In the genomic region with DNA sequence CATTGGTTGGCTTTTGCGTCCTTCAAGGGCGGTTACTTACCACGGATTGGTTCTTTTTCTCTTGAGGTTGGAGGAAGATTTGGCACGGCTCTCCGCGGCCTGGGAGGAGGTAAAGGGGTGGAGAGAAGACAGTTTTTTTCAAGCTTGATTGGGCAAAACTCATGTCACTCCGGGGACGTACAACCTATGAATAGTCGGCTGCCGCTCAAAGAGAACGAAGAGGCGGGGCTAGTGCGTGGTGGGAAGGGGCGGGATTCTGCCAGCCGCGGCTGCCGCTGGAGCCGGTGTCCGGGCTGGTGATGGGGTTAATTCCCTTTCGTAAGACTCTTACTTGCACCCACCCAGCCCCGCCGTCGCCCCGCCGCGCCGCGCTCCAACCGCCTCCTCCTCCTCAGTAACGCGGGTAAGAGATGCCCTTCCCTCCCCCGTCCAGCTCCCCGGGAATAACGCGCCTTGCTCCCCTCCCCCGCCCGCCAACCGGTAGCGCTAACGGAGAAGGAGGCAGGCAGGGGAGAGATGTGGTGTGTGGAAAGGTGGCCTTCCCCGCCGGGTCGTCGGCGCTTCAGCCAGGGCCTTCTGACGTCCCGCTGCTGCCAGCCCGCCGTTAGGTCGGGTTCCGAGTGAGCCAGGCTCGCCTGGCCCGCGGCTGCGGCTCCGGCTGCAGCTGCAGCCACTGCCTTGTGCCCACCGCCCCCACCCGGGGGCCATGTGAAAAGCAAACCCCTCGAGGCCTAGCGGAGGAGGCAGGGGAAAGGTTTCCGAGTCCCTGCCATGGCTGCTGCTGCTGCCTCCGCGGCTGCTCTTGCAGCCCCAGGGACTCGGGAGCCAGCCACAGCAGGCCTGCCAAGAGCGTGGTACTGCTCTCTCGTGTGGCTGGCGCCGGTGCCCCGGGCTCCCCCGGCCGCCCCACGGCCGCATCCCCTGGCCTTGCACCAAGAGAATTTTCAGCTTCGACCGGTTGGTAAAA, we compare ENCODE assay signal across 8 cellular contexts. TPM values are rescaled to one million over a fixed set of nuclear protein-coding genes. Genes with fewer than 3 reads are reported as not detected.
DNase-seq lines count a peak whose midpoint lies in the region; ATAC-seq, FAIRE-seq and TF ChIP-seq lines count a peak whose summit lies in the region.

A gene (plus strand): TSS at position 254 of the 967 bp plus-strand sequence. CDS start 73,362 bp downstream, outside the sequence.

- H3K4me3 ChIP-seq in OCI-LY7 (ENCODE audit: low read depth, low read length, poor library complexity, severe bottlenecking) (peak within 1 kb of the TSS; percentile 87), endothelial cell of umbilical vein (replicated peaks in 1 of 3; ENCODE audit: insufficient read depth in 1 of 3, low read depth in 1 of 3, low read length in 3 of 3) (peak within 1 kb of the TSS; percentile 77 to 92 (median 88))

- FAIRE-seq in endothelial cell of umbilical vein (lab: Jason Lieb, UNC) = no peak

- intact Hi-C loops in OCI-LY7 (cut with micrococcal nuclease; ENCODE audit: unreplicated experiment) (loop anchor here (1.0 to 10.0 kb wide), 6 partner anchors 59 to 613 kb away; a partner anchor contains a TSS), endothelial cell of umbilical vein (cut with micrococcal nuclease) (loop anchor here (1.0 to 5.0 kb wide), 7 partner anchors 181 to 527 kb away; a partner anchor contains a TSS)

- no TSS peak for BruUV-seq in OCI-LY7 (replicated peaks; lab: Mats Ljungman, UMichigan)
- BruUV-seq in endothelial cell of umbilical vein (replicated peaks; lab: Mats Ljungman, UMichigan) = no TSS peak

- dilution Hi-C loops in endothelial cell of umbilical vein (cut with MboI; ENCODE audit: extremely low pct_ligation_motif_present, low sequenced_read_pairs) = no loop called here

- H3K9me1 ChIP-seq in endothelial cell of umbilical vein (replicated peaks; ENCODE audit: control insufficient read depth, extremely low read depth, insufficient read depth, low read length) = no peaks in the 10 kb centered on the region

- peaks cover 79% of the 10 kb centered on the region for H3K79me2 ChIP-seq in OCI-LY7 (ENCODE audit: insufficient read depth, low read depth, low read length)
- H3K79me2 ChIP-seq in endothelial cell of umbilical vein (ENCODE audit: control insufficient read depth, insufficient read depth, low read length) = peaks cover 46% of the 10 kb centered on the region

- POLR2A ChIA-PET in OCI-LY7 (lab: Charles Lee) = interaction anchor here (0.5 to 1.4 kb wide), 12 partner anchors 9 to 859 kb away, joined by 3 to 7 read pairs (median 4); no protein-coding TSS in a partner anchor
- POLR2A ChIA-PET in endothelial cell of umbilical vein (lab: Charles Lee) = interaction anchor here (1.2 to 1.9 kb wide), 2 partner anchors 9 to 211 kb away, joined by 3 to 6 read pairs; no protein-coding TSS in a partner anchor

- peak within 1 kb of the TSS; percentile 97 for H3K9ac ChIP-seq in endothelial cell of umbilical vein (replicated peaks; ENCODE audit: extremely low read depth, insufficient read depth, low read length)

- H4K20me1 ChIP-seq in OCI-LY7 (ENCODE audit: insufficient read depth, low read length) (peaks cover 13% of the 10 kb centered on the region; the same call in 1 of the 2 replicates), endothelial cell of umbilical vein (replicated peaks; ENCODE audit: control insufficient read depth, extremely low read depth, insufficient read depth, low read length) (no peaks in the 10 kb centered on the region)

- DNase-seq in DMS114 treated with DMSO at 0.1 percent for 48 hours (lab: John Stamatoyannopoulos, UW; ENCODE audit: unreplicated experiment) = peak; percentile 97
- DNase-seq in HuH-7.5 (ENCODE audit: low spot score) = peak; percentile 86
- peak; percentile 100 for DNase-seq in OCI-LY7 (ENCODE audit: low spot score)
- peak; percentile 88 for DNase-seq in activated T-cell treated with anti-CD3 and anti-CD28 coated beads for 1 hour (ENCODE audit: low read depth)
- peak; percentile 100 for DNase-seq in endothelial cell of umbilical vein (ENCODE audit: low read depth, low spot score)
- peak; percentile 100 for DNase-seq in midbrain (lab: John Stamatoyannopoulos, UW)
- DNase-seq in stimulated activated CD8-positive, alpha-beta memory T cell treated with anti-CD3 and anti-CD28 coated beads, Interleukin-2, amount 100 ng/mL, for 1 hour (ENCODE audit: low read depth in 2 of 2) = peak; percentile 84 to 85

- H3K27ac ChIP-seq in OCI-LY7 (ENCODE audit: low read depth, low read length, poor library complexity, severe bottlenecking) (peak within 1 kb of the TSS; percentile 85), endothelial cell of umbilical vein (ENCODE audit: insufficient read depth, low read depth, low read length) (peak within 1 kb of the TSS; percentile 93)

- H3K4me1 ChIP-seq in OCI-LY7 (ENCODE audit: insufficient read depth, low read length, poor library complexity, severe bottlenecking) (peaks cover 41% of the 10 kb centered on the region), endothelial cell of umbilical vein (ENCODE audit: control insufficient read depth, extremely low read depth, insufficient read depth, low read length) (peaks cover 7% of the 10 kb centered on the region)

- peaks cover 33% of the 10 kb centered on the region for H3K36me3 ChIP-seq in OCI-LY7 (ENCODE audit: insufficient read depth, low read length)
- no peaks in the 10 kb centered on the region for H3K36me3 ChIP-seq in endothelial cell of umbilical vein (ENCODE audit: control insufficient read depth in 2 of 2, extremely low read depth in 1 of 2, insufficient read depth in 2 of 2, low read length in 2 of 2)

- no peaks in the 10 kb centered on the region for H3K9me3 ChIP-seq in OCI-LY7 (ENCODE audit: low read length)
- H3K9me3 ChIP-seq in endothelial cell of umbilical vein (replicated peaks; ENCODE audit: control insufficient read depth, insufficient read depth, low read length) = no peaks in the 10 kb centered on the region

- H3K4me2 ChIP-seq in OCI-LY7 (ENCODE audit: low read length) = peak within 1 kb of the TSS; percentile 78
- peak within 1 kb of the TSS; percentile 98 for H3K4me2 ChIP-seq in endothelial cell of umbilical vein (ENCODE audit: insufficient read depth, low read length)

- H3K9me2 ChIP-seq in OCI-LY7 (ENCODE audit: insufficient read depth, low read length) = no peaks in the 10 kb centered on the region

- TF ChIP-seq CTCF in OCI-LY7 (conservative IDR thresholded peaks at IDR 0.05; ENCODE audit: low read length) (peak; percentile 53), endothelial cell of umbilical vein (IDR thresholded peaks at IDR 0.05; ENCODE audit: extremely low read depth in 1 of 2, insufficient read depth in 1 of 2, low read depth in 1 of 2, low read length in 2 of 2) (peak in 1 of 2 donors; percentile 15)

- CTCF ChIA-PET in OCI-LY7 (lab: Charles Lee; ENCODE audit: unreplicated experiment) (interaction anchor here (1.0 kb wide), 1 partner anchor 54 kb away, joined by 4 read pairs; no protein-coding TSS in a partner anchor), endothelial cell of umbilical vein (lab: Charles Lee) (interaction anchor here (0.7 to 2.2 kb wide), 10 partner anchors 10 to 543 kb away, joined by 3 to 14 read pairs (median 4); no protein-coding TSS in a partner anchor)

- peak; percentile 75 for TF ChIP-seq POLR2A in endothelial cell of umbilical vein (IDR thresholded peaks at IDR 0.05; ENCODE audit: low read depth, low read length)

- H2AFZ ChIP-seq in OCI-LY7 (ENCODE audit: low read length) = peak within 1 kb of the TSS; percentile 79
- H2AFZ ChIP-seq in endothelial cell of umbilical vein (ENCODE audit: low read depth, low read length) = peak within 1 kb of the TSS; percentile 91

- no peaks in the 10 kb centered on the region for H3K27me3 ChIP-seq in endothelial cell of umbilical vein (ENCODE audit: control insufficient read depth in 2 of 2, insufficient read depth in 2 of 2, low read length in 2 of 2)

- peak; percentile 75 for ATAC-seq in GM21526 (IDR thresholded peaks at IDR 0.05; ENCODE audit: low FRiP score, unreplicated experiment)

TF ChIP-seq in endothelial cell of umbilical vein, 7 proteins besides CTCF, POLR2A, EP300 and RAD21:
- peak; percentile 71 for TF ChIP-seq POLR2AphosphoS5 (IDR thresholded peaks at IDR 0.05; ENCODE audit: insufficient read depth, low read depth, low read length)
- no peak for TF ChIP-seq JUN (IDR thresholded peaks at IDR 0.05; ENCODE audit: borderline replicate concordance, insufficient read depth, insufficient read length, low read depth)
TF ChIP-seq in endothelial cell of umbilical vein: peak in this region for 1.

RNA-seq across cellular contexts. Expression of the gene that starts here (rescaled TPM):
- total RNA-seq in OCI-LY7 (2014; rRNA removed; shearing (Covaris generic)) = 28.7 and 67.5 TPM in 2 replicates
- total RNA-seq in OCI-LY7 (2022) (111 and 122 TPM in 2 replicates), endothelial cell of umbilical vein (36.2 and 36.6 TPM in 2 replicates)
- polyA plus RNA-seq in endothelial cell of umbilical vein = 61.8 and 65.7 TPM in 2 replicates
- 38.6 and 47.0 TPM in 2 replicates for polyA plus RNA-seq in endothelial cell of umbilical vein (2011; cell fraction: cytosol; rRNA removed)
- polyA plus RNA-seq in endothelial cell of umbilical vein (2011; cell fraction: nucleus; rRNA removed) = 37.8 and 43.7 TPM in 2 replicates
- 29.4 and 36.2 TPM in 2 replicates for polyA plus RNA-seq in endothelial cell of umbilical vein (2012)
- polyA minus RNA-seq in endothelial cell of umbilical vein = 46.8 and 59.2 TPM in 2 replicates
- polyA minus RNA-seq in endothelial cell of umbilical vein (2011; cell fraction: cytosol; rRNA and poly(A)+ RNA removed) = 12.9 TPM
- polyA minus RNA-seq in endothelial cell of umbilical vein (2011; cell fraction: nucleus; rRNA and poly(A)+ RNA removed) = 58.2 and 69.4 TPM in 2 replicates

Comparison
In these comparisons a context has a peak if more than half of its experiments do, and no peak if none do; other contexts are left out.
1. Peak in every context shown above with its lines: DNase-seq, ATAC-seq, H3K4me3 ChIP-seq and H3K27ac ChIP-seq.